21 cellular contexts compared by ENCODE assay signal in the genomic region with DNA sequence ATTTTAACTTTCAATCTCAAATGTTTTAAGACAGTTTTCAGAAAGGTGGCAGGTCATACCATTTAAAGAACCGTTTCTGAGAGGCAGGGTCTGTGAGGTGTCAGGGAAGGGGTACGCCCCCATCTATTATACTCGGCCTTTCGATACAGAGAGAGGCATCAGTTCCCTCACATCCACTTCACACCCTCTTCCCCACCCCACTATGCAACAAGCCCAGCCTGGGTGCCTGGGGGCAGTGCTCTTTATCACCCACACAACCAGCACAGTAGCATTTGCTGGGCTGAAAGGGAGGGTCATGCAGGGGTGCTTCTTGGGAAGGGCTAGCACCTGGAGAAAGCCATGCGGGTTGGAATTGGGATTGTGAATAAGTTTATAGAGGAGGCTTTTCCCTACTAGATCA. TPM values are rescaled to one million over a fixed set of nuclear protein-coding genes. Genes with fewer than 3 reads are reported as not detected.
DNase-seq lines count a peak whose midpoint lies in the region; ATAC-seq, FAIRE-seq and TF ChIP-seq lines count a peak whose summit lies in the region.
"Had no signal": no experiment of that assay in that cellular context is flagged by ENCODE, and none has a peak within 500 bp of the region (broad histone marks: within the 10 kb centered on the region; RNA-seq: fewer than 3 reads in every experiment).

No MANE protein-coding gene starts in this region.

- no peak overlapping the region for H3K27ac Mint-ChIP-seq in stimulated activated effector memory CD8-positive, alpha-beta T cell treated with anti-CD3 and anti-CD28 coated beads, Interleukin-12 subunit alpha, Interleukin-12 subunit beta, amount 100 ng/mL, for 72 hours
- H3K27ac Mint-ChIP-seq: CD14-positive monocyte had no signal

- peak; percentile 24 for ATAC-seq in GM19043 (IDR thresholded peaks at IDR 0.05; ENCODE audit: low read depth, unreplicated experiment)
- ATAC-seq in GM21529 (IDR thresholded peaks at IDR 0.05; ENCODE audit: unreplicated experiment) = peak; percentile 31
- ATAC-seq in HG03066 (IDR thresholded peaks at IDR 0.05; ENCODE audit: low read depth, unreplicated experiment) = peak; percentile 30
- peak; percentile 22 for ATAC-seq in stimulated activated effector memory CD8-positive, alpha-beta T cell treated with anti-CD3 and anti-CD28 coated beads, Interleukin-12 subunit alpha, Interleukin-12 subunit beta, amount 100 ng/mL, for 72 hours
- ATAC-seq in gastrocnemius medialis = no peak

- H3K36me3 ChIP-seq in gastrocnemius medialis = no peaks in the 10 kb centered on the region

- no peak overlapping the region for H3K4me3 Mint-ChIP-seq in stimulated activated effector memory CD8-positive, alpha-beta T cell treated with anti-CD3 and anti-CD28 coated beads, Interleukin-12 subunit alpha, Interleukin-12 subunit beta, amount 100 ng/mL, for 72 hours
- H3K4me3 Mint-ChIP-seq: CD14-positive monocyte had no signal

- no peaks in the 10 kb centered on the region for H3K9me3 ChIP-seq in gastrocnemius medialis

- intact Hi-C loops in gastrocnemius medialis (cut with DNase I; ENCODE audit: low total_unique reads) = no loop called here

- H3K4me3 ChIP-seq in gastrocnemius medialis = no peak overlapping the region

- H3K4me1 ChIP-seq in gastrocnemius medialis = peaks cover 0 to 4% of the 10 kb centered on the region in 2 donors

- H3K27ac ChIP-seq in gastrocnemius medialis = no peak overlapping the region
- H3K27ac ChIP-seq: HL-60, KMS-11 had no signal

- in situ Hi-C loops in gastrocnemius medialis (cut with MboI; ENCODE audit: low sequenced_read_pairs in 4 of 4) = no loop called here

- H3K27me3 ChIP-seq in gastrocnemius medialis = no peaks in the 10 kb centered on the region

- no peak for FAIRE-seq in RCC 7860 (lab: Jason Lieb, UNC)
- FAIRE-seq: H1 had no signal

- no peaks in the 10 kb centered on the region for H3K9me3 Mint-ChIP-seq in stimulated activated effector memory CD8-positive, alpha-beta T cell treated with anti-CD3 and anti-CD28 coated beads, Interleukin-12 subunit alpha, Interleukin-12 subunit beta, amount 100 ng/mL, for 72 hours

- no peak for TF ChIP-seq POLR2A in gastrocnemius medialis (IDR thresholded peaks at IDR 0.05)

- TF ChIP-seq CTCF in gastrocnemius medialis (IDR thresholded peaks at IDR 0.05 in 4 of 5, conservative IDR thresholded peaks at IDR 0.05 in 1 of 5) = no peak

- no peaks in the 10 kb centered on the region for H3K36me3 Mint-ChIP-seq in stimulated activated effector memory CD8-positive, alpha-beta T cell treated with anti-CD3 and anti-CD28 coated beads, Interleukin-12 subunit alpha, Interleukin-12 subunit beta, amount 100 ng/mL, for 72 hours
- H3K36me3 Mint-ChIP-seq: CD14-positive monocyte had no signal

- H3K4me1 Mint-ChIP-seq in stimulated activated effector memory CD8-positive, alpha-beta T cell treated with anti-CD3 and anti-CD28 coated beads, Interleukin-12 subunit alpha, Interleukin-12 subunit beta, amount 100 ng/mL, for 72 hours = no peaks in the 10 kb centered on the region

- DNase-seq in stimulated activated effector memory CD8-positive, alpha-beta T cell treated with anti-CD3 and anti-CD28 coated beads, Interleukin-12 subunit alpha, Interleukin-12 subunit beta, amount 100 ng/mL, for 72 hours (ENCODE audit: low spot score in 2 of 2) = no peak
- DNase-seq in gastrocnemius medialis (no peak), T1000 (lab: John Stamatoyannopoulos, UW) (no peak), RCC 7860 (ENCODE audit: low spot score) (no peak), D341Med (ENCODE audit: low spot score) (no peak)
- DNase-seq: activated effector memory CD4-positive, alpha-beta T cell treated with anti-CD3 and anti-CD28 coated beads, Interleukin-2, amount 50 U/mL, for 16 hours; aorta; DND-41; islet precursor cell; NCI-H1436; NCI-H510A; stimulated activated CD4-positive, alpha-beta T cell treated with anti-CD3 and anti-CD28 coated beads, Interleukin-4, amount 100 ng/mL, for 24 hours had no signal

RNA-seq across cellular contexts. Expression of a gene that starts 56.0 kb away (rescaled TPM):
- total RNA-seq in gastrocnemius medialis = not detected
- total RNA-seq: aorta, epithelial cell of proximal tubule, H1, mesenteric fat pad had no signal

Comparison
In these comparisons a context has a peak if more than half of its experiments do, and no peak if none do; other contexts are left out.
1. ATAC-seq: peak in GM19043 (single experiment), GM21529 (single experiment), HG03066 (single experiment) and stimulated activated effector memory CD8-positive, alpha-beta T cell treated with anti-CD3 and anti-CD28 coated beads, Interleukin-12 subunit alpha, Interleukin-12 subunit beta, amount 100 ng/mL, for 72 hours (single experiment); none in gastrocnemius medialis (0 of 2).